Comparison of ENCODE assay signal across 1 cellular context in genomic region chr9:96008502-96009222, GRCh38.
TF ChIP-seq lines count a peak whose summit lies in the region.

No MANE protein-coding gene starts in this region.

TF ChIP-seq in GM23338, 12 proteins besides CTCF, POLR2A, EP300 and RAD21 (continued from another document):
- TF ChIP-seq ZNF462 (CRISPR knock-in tag; IDR thresholded peaks at IDR 0.05) (no peak), CREB1 (CRISPR knock-in tag; IDR thresholded peaks at IDR 0.05; ENCODE audit: low read depth) (no peak), POLR2AphosphoS5 (IDR thresholded peaks at IDR 0.05; ENCODE audit: low read depth) (no peak), EZH2phosphoT487 (IDR thresholded peaks at IDR 0.05; ENCODE audit: unreplicated experiment) (no peak), ZNF331 (CRISPR knock-in tag; IDR thresholded peaks at IDR 0.05; ENCODE audit: low read depth) (no peak), JUNB (IDR thresholded peaks at IDR 0.05; ENCODE audit: unreplicated experiment) (no peak)
